In the genomic region with DNA sequence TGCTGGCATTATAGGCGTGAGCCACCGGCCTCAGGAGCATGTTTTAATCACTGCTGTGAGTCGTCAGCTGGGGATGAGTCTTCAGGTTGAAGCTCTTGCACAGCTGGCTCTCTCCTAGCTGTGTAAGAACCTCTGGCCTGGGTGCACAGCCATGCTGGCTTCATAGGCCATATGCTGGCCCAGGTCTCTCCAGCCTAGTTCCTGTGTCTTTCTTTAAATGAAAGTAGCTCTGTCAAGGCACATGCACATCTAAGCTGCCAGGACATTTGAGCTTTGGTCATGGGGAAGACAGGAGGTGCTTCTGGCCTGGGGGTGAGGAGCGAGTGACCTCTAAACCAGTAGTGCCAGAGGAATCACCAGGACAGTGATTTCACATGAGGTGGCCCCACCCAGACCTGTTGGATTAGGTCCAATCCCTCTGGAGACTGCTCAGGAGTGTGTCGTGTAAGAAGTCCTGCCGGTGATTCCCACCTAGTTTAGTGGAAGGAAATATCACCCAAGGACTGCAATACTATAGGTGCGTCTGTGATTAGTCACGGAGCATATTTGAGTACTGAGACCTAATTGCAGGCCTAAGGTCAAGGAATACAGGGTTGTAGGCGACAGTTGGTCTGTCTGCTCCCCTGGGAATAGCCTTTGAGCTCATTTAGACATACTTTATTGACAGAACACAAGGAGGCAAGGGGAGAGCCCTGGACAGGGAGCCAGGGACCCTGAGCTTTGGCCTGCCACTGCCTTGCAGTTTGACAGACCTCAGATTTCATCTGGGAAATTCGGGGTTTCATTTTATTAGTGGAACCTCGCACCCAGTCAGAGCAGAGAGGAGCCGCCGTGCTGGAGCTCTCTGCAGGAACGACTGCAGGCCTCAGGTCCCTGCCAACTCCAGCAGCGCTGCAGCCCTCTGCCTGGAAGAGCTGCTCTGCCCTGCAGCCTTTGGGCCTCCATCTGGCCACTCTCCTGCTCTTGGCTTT, we compare ENCODE assay signal across 18 cellular contexts.
DNase-seq lines count a peak whose midpoint lies in the region; ATAC-seq and TF ChIP-seq lines count a peak whose summit lies in the region.
"Had no signal": no experiment of that assay in that cellular context is flagged by ENCODE, and none has a peak within 500 bp of the region (broad histone marks: within the 10 kb centered on the region; RNA-seq: fewer than 3 reads in every experiment).

No MANE protein-coding gene starts in this region.

- H2BK12ac ChIP-seq in trophoblast cell (ENCODE audit: low read length) = no peak overlapping the region

- in situ Hi-C loops in G401 (cut with HindIII; ENCODE audit: low sequenced_read_pairs) (loop anchor here (5.0 kb wide), 1 partner anchor 65 kb away; the partner anchor contains the start of gene ANKRD9), GM13977 (cut with MboI; ENCODE audit: low pct_unique_long_range_greater_than_20kb, low sequenced_read_pairs, unreplicated experiment) (no loop called here)

- TF ChIP-seq CTCF in dorsolateral prefrontal cortex (IDR thresholded peaks at IDR 0.05 in 54 of 56, conservative IDR thresholded peaks at IDR 0.05 in 2 of 56; ENCODE audit: low read depth in 1 of 56, partially characterized antibody in 56 of 56) (no peak), GM13977 (IDR thresholded peaks at IDR 0.05; ENCODE audit: extremely low read depth, insufficient read depth, missing control alignments) (no peak)

- no peak overlapping the region for H4K12ac ChIP-seq in trophoblast cell (ENCODE audit: low read depth, low read length)

- H4K91ac ChIP-seq in trophoblast cell (ENCODE audit: low read depth, low read length) = no peak overlapping the region

- intact Hi-C loops in dorsolateral prefrontal cortex (cut with DNase I) = no loop called here

- no peak overlapping the region for H2AK5ac ChIP-seq in trophoblast cell (ENCODE audit: low read length)

- no peaks in the 10 kb centered on the region for H3K79me1 ChIP-seq in trophoblast cell (ENCODE audit: low read length)

- H3K18ac ChIP-seq in trophoblast cell (ENCODE audit: low read length) = no peak overlapping the region

- no peak overlapping the region for H3K4ac ChIP-seq in trophoblast cell (ENCODE audit: low read depth, low read length)

- no peak overlapping the region for H2BK5ac ChIP-seq in trophoblast cell (ENCODE audit: low read depth, low read length, poor library complexity)

- no peak overlapping the region for H3K4me2 ChIP-seq in trophoblast cell (ENCODE audit: low read length)

- H3K9ac ChIP-seq in trophoblast cell (ENCODE audit: low read length) = no peak overlapping the region

- peak; percentile 69 for DNase-seq in G401 (ENCODE audit: low spot score)
- DNase-seq in NCI-H82 (lab: John Stamatoyannopoulos, UW) = peak; percentile 79
- peak in 1 of 10 donors; percentile 46 for DNase-seq in dorsolateral prefrontal cortex
- peak; percentile 97 to 98 for DNase-seq in trophoblast cell
- no peak for DNase-seq in GM13977 (ENCODE audit: low spot score)
- DNase-seq: activated CD4-positive, alpha-beta T cell treated with anti-CD3 and anti-CD28 coated beads, Interleukin-2, amount 50 U/mL, for 4 hours; activated naive CD4-positive, alpha-beta T cell treated with anti-CD3 and anti-CD28 coated beads, Interleukin-2, amount 50 U/mL, for 16 hours; activated T-cell treated with anti-CD3 and anti-CD28 coated beads, Interleukin-2, amount 50 U/mL, for 1 hour; CD8-positive, alpha-beta T cell; esophagus squamous epithelium; kidney; MM.1S; NCI-H187 treated with DMSO at 0.1 percent for 48 hours; stimulated activated naive CD4-positive, alpha-beta T cell treated with Interleukin-2 at 50 U/mL for 16 hours had no signal

- no peak overlapping the region for H4K8ac ChIP-seq in trophoblast cell (ENCODE audit: low read depth, low read length)

- H3K4me1 ChIP-seq in trophoblast cell (ENCODE audit: control insufficient read depth in 1 of 2, insufficient read depth in 2 of 2, low read length in 2 of 2) = peaks cover 5 to 11% of the 10 kb centered on the region in 2 experiments

- H3K27me3 ChIP-seq in dorsolateral prefrontal cortex = no peaks in the 10 kb centered on the region
- no peaks in the 10 kb centered on the region for H3K27me3 ChIP-seq in trophoblast cell (ENCODE audit: insufficient read depth, low read length)
- H3K27me3 ChIP-seq: esophagus squamous epithelium, vagina had no signal

- peaks cover 26 to 37% of the 10 kb centered on the region in 2 experiments for H3K36me3 ChIP-seq in trophoblast cell (ENCODE audit: control insufficient read depth in 1 of 2, insufficient read depth in 2 of 2, low read length in 2 of 2)

- H3K4me3 ChIP-seq in dorsolateral prefrontal cortex (no peak overlapping the region), trophoblast cell (ENCODE audit: low read depth, low read length) (no peak overlapping the region)
- H3K4me3 ChIP-seq: esophagus squamous epithelium, vagina had no signal

- H2BK120ac ChIP-seq in trophoblast cell (ENCODE audit: insufficient read depth, low read length, poor library complexity) = no peak overlapping the region

- H3K27ac ChIP-seq in dorsolateral prefrontal cortex (peak overlapping the region in 33 of 59 donors; percentile 1 to 92 (median 35)), trophoblast cell (ENCODE audit: low read depth, low read length) (peak overlapping the region; percentile 49)
- H3K27ac ChIP-seq: vagina had no signal

- no CpG with 5 or more reads among the region's 15 CpGs for WGBS in trophoblast cell (ENCODE audit: extremely low coverage, insufficient coverage, insufficient read length)

- ATAC-seq in GM18907 (IDR thresholded peaks at IDR 0.05; ENCODE audit: unreplicated experiment) = no peak
- no peak for ATAC-seq in HG02840 (IDR thresholded peaks at IDR 0.05; ENCODE audit: low FRiP score, unreplicated experiment)
- ATAC-seq in GM21576 (IDR thresholded peaks at IDR 0.05; ENCODE audit: unreplicated experiment) = no peak
- ATAC-seq: CD8-positive, alpha-beta T cell had no signal

- H3K23ac ChIP-seq in trophoblast cell (ENCODE audit: low read length) = no peak overlapping the region

- H3K14ac ChIP-seq in trophoblast cell (ENCODE audit: low read length) = no peak overlapping the region

- no peak overlapping the region for H2AFZ ChIP-seq in trophoblast cell (ENCODE audit: insufficient read depth, low read length, poor library complexity)

- H3K79me2 ChIP-seq in trophoblast cell (ENCODE audit: control insufficient read depth, insufficient read depth, low read length, poor library complexity) = no peaks in the 10 kb centered on the region

- H3K9me3 ChIP-seq in trophoblast cell (ENCODE audit: insufficient read depth, low read depth, low read length) = peaks cover 2% of the 10 kb centered on the region
- H3K9me3 ChIP-seq: esophagus squamous epithelium, vagina had no signal
